8 cellular contexts compared by ENCODE assay signal in genomic region chr22:36528336-36528735, GRCh38. TPM values are rescaled to one million over a fixed set of nuclear protein-coding genes. Genes with fewer than 3 reads are reported as not detected.
DNase-seq lines count a peak whose midpoint lies in the region; ATAC-seq and TF ChIP-seq lines count a peak whose summit lies in the region.

No MANE protein-coding gene starts in this region.

- H3K36me3 ChIP-seq in BE2C (peaks cover 43% of the 10 kb centered on the region), KMS-11 (ENCODE audit: insufficient read depth) (peaks cover 18% of the 10 kb centered on the region), left lung (peaks cover 8 to 44% of the 10 kb centered on the region in 2 donors)

- in situ Hi-C loops in astrocyte of the spinal cord (cut with HindIII; ENCODE audit: low sequenced_read_pairs), result no loop called here

- H3K9ac ChIP-seq in KMS-11, result peak overlapping the region; percentile 90

- H3K27me3 ChIP-seq in BE2C (no peaks in the 10 kb centered on the region), KMS-11 (ENCODE audit: insufficient read depth, low read depth) (no peaks in the 10 kb centered on the region), left lung (no peaks in the 10 kb centered on the region)

- H4K20me1 ChIP-seq in KMS-11 (ENCODE audit: insufficient read depth), result no peaks in the 10 kb centered on the region

- H3K4me1 ChIP-seq in BE2C (no peaks in the 10 kb centered on the region), KMS-11 (ENCODE audit: low read depth, poor library complexity, severe bottlenecking) (peaks cover 15% of the 10 kb centered on the region), left lung (peaks cover 13 to 34% of the 10 kb centered on the region in 2 donors)

- H3K79me2 ChIP-seq in KMS-11 (ENCODE audit: insufficient read depth, low read depth), result peaks cover 38% of the 10 kb centered on the region

- H3K27ac ChIP-seq in KMS-11, result peak overlapping the region; percentile 78
- peak overlapping the region; percentile 89 to 94 for H3K27ac ChIP-seq in left lung
- H3K27ac ChIP-seq in temporal lobe (ENCODE audit: low read depth, low read length), result peak overlapping the region; percentile 77

- intact Hi-C loops in left lung (cut with DNase I), result no loop called here

- peak overlapping the region; percentile 53; the same call in 1 of the 2 replicates for H2AFZ ChIP-seq in KMS-11 (ENCODE audit: low read depth)

- H3K4me3 ChIP-seq in BE2C (ENCODE audit: low read depth, low read length) (peak overlapping the region; percentile 87), KMS-11 (IDR thresholded peaks at IDR 0.05; ENCODE audit: insufficient read depth, low read depth, low read length) (peak overlapping the region; percentile 15), astrocyte of the spinal cord (ENCODE audit: low read depth, low read length) (peak overlapping the region; percentile 99), left lung (peak overlapping the region; percentile 87 to 96)

- no peak for TF ChIP-seq CTCF in BE2C (IDR thresholded peaks at IDR 0.05; ENCODE audit: low read depth, low read length)
- TF ChIP-seq CTCF in KMS-11 (conservative IDR thresholded peaks at IDR 0.05; ENCODE audit: low read depth, low read length), result no peak
- TF ChIP-seq CTCF in astrocyte of the spinal cord (IDR thresholded peaks at IDR 0.05; ENCODE audit: low read depth, low read length), result no peak
- TF ChIP-seq CTCF in left lung (IDR thresholded peaks at IDR 0.05), result no peak

- no peak for DNase-seq in BE2C
- peak; percentile 5 for DNase-seq in astrocyte of the spinal cord (ENCODE audit: low read depth, low spot score)
- no peak for DNase-seq in left lung
- no peak for DNase-seq in NOMO-1 treated with DMSO at 0.1 percent for 48 hours (lab: John Stamatoyannopoulos, UW; ENCODE audit: unreplicated experiment)
- DNase-seq in SHP77 (lab: John Stamatoyannopoulos, UW), result no peak
- no peak for DNase-seq in NCI-H1092 (lab: John Stamatoyannopoulos, UW)

- peak; percentile 3 for ATAC-seq in left lung

- H3K9me3 ChIP-seq in BE2C, result no peaks in the 10 kb centered on the region
- no peaks in the 10 kb centered on the region for H3K9me3 ChIP-seq in left lung

- peak overlapping the region; percentile 47 for H3K4me2 ChIP-seq in KMS-11

RNA-seq across cellular contexts. Expression of gene EIF3D, which starts 0.6 kb away (rescaled TPM):
- polyA plus RNA-seq in BE2C (2012; ENCODE audit: insufficient read depth, insufficient read length, low read depth), result 612 TPM
- 100 to 1,000 TPM; 116 to 141 TPM for total RNA-seq in left lung
- total RNA-seq in temporal lobe, result 107 TPM

RNA-seq across cellular contexts. Expression of gene FOXRED2, which starts 21.5 kb away (rescaled TPM):
- 19.5 TPM for polyA plus RNA-seq in BE2C (2012; ENCODE audit: insufficient read depth, insufficient read length, low read depth)
- 10 to 100 TPM; 17.2 to 22.1 TPM for total RNA-seq in left lung
- total RNA-seq in temporal lobe, result 10.3 TPM

RNA-seq across cellular contexts. Expression of gene TXN2, which starts 46.9 kb away (rescaled TPM):
- polyA plus RNA-seq in BE2C (2012; ENCODE audit: insufficient read depth, insufficient read length, low read depth), result 356 TPM
- total RNA-seq in left lung, result 10 to 100 TPM; 64.4 to 65.3 TPM
- total RNA-seq in temporal lobe, result 15.5 TPM

Comparison
In these comparisons a context has a peak if more than half of its experiments do, and no peak if none do; other contexts are left out.
1. H3K4me3 ChIP-seq: peak in every context shown above with its lines; median percentile 99 in astrocyte of the spinal cord; 92 in left lung; 87 in BE2C; 15 in KMS-11.